ENCODE assay signal across 11 cellular contexts in genomic region chr14:95488376-95489162, GRCh38. TPM values are rescaled to one million over a fixed set of nuclear protein-coding genes. Genes with fewer than 3 reads are reported as not detected.
A peak's percentile ranks its signal among the peaks of the same experiment; 100 is the strongest.
DNase-seq lines count a peak whose midpoint lies in the region; ATAC-seq, FAIRE-seq and TF ChIP-seq lines count a peak whose summit lies in the region.
"Had no signal": no experiment of that assay in that cellular context is flagged by ENCODE, and none has a peak within 500 bp of the region (broad histone marks: within the 10 kb centered on the region; RNA-seq: fewer than 3 reads in every experiment).

No MANE protein-coding gene starts in this region.

- in situ Hi-C loops in G401 (cut with HindIII; ENCODE audit: low sequenced_read_pairs), result no loop called here

- H3K9me3 ChIP-seq in adrenal gland (replicated peaks in 1 of 3), result no peaks in the 10 kb centered on the region
- H3K9me3 ChIP-seq: upper lobe of left lung had no signal

- H3K27me3 ChIP-seq in adrenal gland, result no peaks in the 10 kb centered on the region
- H3K27me3 ChIP-seq: upper lobe of left lung had no signal

- H3K4me1 Mint-ChIP-seq in stimulated activated memory B cell treated with anti-CD40 and anti-IgM and Interleukin-4, amounts not matched to agents 10 μg/mL and 1 μg/mL and 100 μg/mL, for 72 hours, result peaks cover 78% of the 10 kb centered on the region
- peaks cover 15% of the 10 kb centered on the region for H3K4me1 Mint-ChIP-seq in WTC11

- TF ChIP-seq CTCF in adrenal gland (IDR thresholded peaks at IDR 0.05) (no peak), WTC11 (IDR thresholded peaks at IDR 0.05) (no peak)

- peak; percentile 35 for FAIRE-seq in GM18507 (lab: Jason Lieb, UNC)

- H3K4me3 Mint-ChIP-seq in stimulated activated memory B cell treated with anti-CD40 and anti-IgM and Interleukin-4, amounts not matched to agents 10 μg/mL and 1 μg/mL and 100 μg/mL, for 72 hours, result no peak overlapping the region
- no peak overlapping the region for H3K4me3 Mint-ChIP-seq in WTC11

- POLR2A ChIA-PET in WTC11 (lab: Charles Lee), result no interaction called here

- DNase-seq in GM18507 (ENCODE audit: extremely low spot score, insufficient read length, low read depth), result no peak
- peak in 1 of 7 donors; percentile 39 for DNase-seq in adrenal gland
- peak; percentile 39 to 51 for DNase-seq in hippocampal formation (lab: John Stamatoyannopoulos, UW)
- no peak for DNase-seq in WTC11 (ENCODE audit: low spot score)
- no peak for DNase-seq in G401 (ENCODE audit: low spot score)
- DNase-seq in erythroblast (lab: John Stamatoyannopoulos, UW), result no peak
- DNase-seq: DND-41, glutamatergic neuron, NCI-H2171 treated with DMSO at 0.1 percent for 48 hours, upper lobe of left lung had no signal

- H3K4me3 ChIP-seq in adrenal gland, result no peak overlapping the region
- H3K4me3 ChIP-seq: upper lobe of left lung had no signal

- no peak for TF ChIP-seq POLR2A in adrenal gland (IDR thresholded peaks at IDR 0.05)
- no peak for TF ChIP-seq POLR2A in erythroblast (IDR thresholded peaks at IDR 0.05; ENCODE audit: low read length)

- no peaks in the 10 kb centered on the region for H3K9me3 Mint-ChIP-seq in stimulated activated memory B cell treated with anti-CD40 and anti-IgM and Interleukin-4, amounts not matched to agents 10 μg/mL and 1 μg/mL and 100 μg/mL, for 72 hours
- H3K9me3 Mint-ChIP-seq in WTC11, result peaks cover 9% of the 10 kb centered on the region

- WGBS in adrenal gland, 4 donors, result 53 to 71% (median 65%) methylated on average over 6 of the region's 6 CpGs

- H3K27ac ChIP-seq in adrenal gland, result peak overlapping the region in 4 of 5 donors; percentile 25 to 65 (median 34)

- no peaks in the 10 kb centered on the region for H3K36me3 ChIP-seq in adrenal gland (replicated peaks in 1 of 2)
- H3K36me3 ChIP-seq: upper lobe of left lung had no signal

- H3K4me1 ChIP-seq in adrenal gland (replicated peaks in 1 of 2), result peaks cover 26 to 38% of the 10 kb centered on the region in 2 donors

- CTCF ChIA-PET in WTC11 (lab: Charles Lee), result no interaction called here

- ATAC-seq in stimulated activated memory B cell treated with anti-CD40 and anti-IgM and Interleukin-4, amounts not matched to agents 10 μg/mL and 1 μg/mL and 100 μg/mL, for 72 hours, result no peak
- ATAC-seq in WTC11, result no peak

- H3K36me3 Mint-ChIP-seq in stimulated activated memory B cell treated with anti-CD40 and anti-IgM and Interleukin-4, amounts not matched to agents 10 μg/mL and 1 μg/mL and 100 μg/mL, for 72 hours, result peaks cover 20% of the 10 kb centered on the region
- no peaks in the 10 kb centered on the region for H3K36me3 Mint-ChIP-seq in WTC11

- peak overlapping the region; percentile 75 for H3K27ac Mint-ChIP-seq in stimulated activated memory B cell treated with anti-CD40 and anti-IgM and Interleukin-4, amounts not matched to agents 10 μg/mL and 1 μg/mL and 100 μg/mL, for 72 hours
- no peak overlapping the region; the same call in 1 of the 2 replicates for H3K27ac Mint-ChIP-seq in WTC11

- H3K27me3 Mint-ChIP-seq in stimulated activated memory B cell treated with anti-CD40 and anti-IgM and Interleukin-4, amounts not matched to agents 10 μg/mL and 1 μg/mL and 100 μg/mL, for 72 hours, result no peaks in the 10 kb centered on the region
- H3K27me3 Mint-ChIP-seq in WTC11 (ENCODE audit: low read depth), result no peaks in the 10 kb centered on the region

- intact Hi-C loops in adrenal gland (cut with DNase I), result no loop called here

TF ChIP-seq in WTC11, 78 proteins besides CTCF, POLR2A, EP300 and RAD21:
- no peak for TF ChIP-seq CBFB (CRISPR knock-in tag; IDR thresholded peaks at IDR 0.05; ENCODE audit: low read depth)
- no peak for TF ChIP-seq SMAD4 (CRISPR knock-in tag; IDR thresholded peaks at IDR 0.05)
- TF ChIP-seq CREB1 (CRISPR knock-in tag; IDR thresholded peaks at IDR 0.05), result no peak
- TF ChIP-seq NR2C2 (CRISPR knock-in tag; IDR thresholded peaks at IDR 0.05), result no peak
- no peak for TF ChIP-seq TEAD4 (CRISPR knock-in tag; IDR thresholded peaks at IDR 0.05)
- TF ChIP-seq ZNF121 (CRISPR knock-in tag; IDR thresholded peaks at IDR 0.05), result no peak
- no peak for TF ChIP-seq ZNF396 (CRISPR knock-in tag; IDR thresholded peaks at IDR 0.05; ENCODE audit: borderline replicate concordance)
- no peak for TF ChIP-seq ETV6 (CRISPR knock-in tag; IDR thresholded peaks at IDR 0.05)
- TF ChIP-seq ZNF138 (CRISPR knock-in tag; conservative IDR thresholded peaks at IDR 0.05), result no peak
- no peak for TF ChIP-seq GTF2I (CRISPR knock-in tag; conservative IDR thresholded peaks at IDR 0.05)
- TF ChIP-seq, protein P1, sequence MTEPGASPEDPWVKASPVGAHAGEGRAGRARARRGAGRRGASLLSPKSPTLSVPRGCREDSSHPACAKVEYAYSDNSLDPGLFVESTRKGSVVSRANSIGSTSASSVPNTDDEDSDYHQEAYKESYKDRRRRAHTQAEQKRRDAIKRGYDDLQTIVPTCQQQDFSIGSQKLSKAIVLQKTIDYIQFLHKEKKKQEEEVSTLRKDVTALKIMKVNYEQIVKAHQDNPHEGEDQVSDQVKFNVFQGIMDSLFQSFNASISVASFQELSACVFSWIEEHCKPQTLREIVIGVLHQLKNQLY (CRISPR knock-in tag; IDR thresholded peaks at IDR 0.05), result no peak
- TF ChIP-seq, protein P2, sequence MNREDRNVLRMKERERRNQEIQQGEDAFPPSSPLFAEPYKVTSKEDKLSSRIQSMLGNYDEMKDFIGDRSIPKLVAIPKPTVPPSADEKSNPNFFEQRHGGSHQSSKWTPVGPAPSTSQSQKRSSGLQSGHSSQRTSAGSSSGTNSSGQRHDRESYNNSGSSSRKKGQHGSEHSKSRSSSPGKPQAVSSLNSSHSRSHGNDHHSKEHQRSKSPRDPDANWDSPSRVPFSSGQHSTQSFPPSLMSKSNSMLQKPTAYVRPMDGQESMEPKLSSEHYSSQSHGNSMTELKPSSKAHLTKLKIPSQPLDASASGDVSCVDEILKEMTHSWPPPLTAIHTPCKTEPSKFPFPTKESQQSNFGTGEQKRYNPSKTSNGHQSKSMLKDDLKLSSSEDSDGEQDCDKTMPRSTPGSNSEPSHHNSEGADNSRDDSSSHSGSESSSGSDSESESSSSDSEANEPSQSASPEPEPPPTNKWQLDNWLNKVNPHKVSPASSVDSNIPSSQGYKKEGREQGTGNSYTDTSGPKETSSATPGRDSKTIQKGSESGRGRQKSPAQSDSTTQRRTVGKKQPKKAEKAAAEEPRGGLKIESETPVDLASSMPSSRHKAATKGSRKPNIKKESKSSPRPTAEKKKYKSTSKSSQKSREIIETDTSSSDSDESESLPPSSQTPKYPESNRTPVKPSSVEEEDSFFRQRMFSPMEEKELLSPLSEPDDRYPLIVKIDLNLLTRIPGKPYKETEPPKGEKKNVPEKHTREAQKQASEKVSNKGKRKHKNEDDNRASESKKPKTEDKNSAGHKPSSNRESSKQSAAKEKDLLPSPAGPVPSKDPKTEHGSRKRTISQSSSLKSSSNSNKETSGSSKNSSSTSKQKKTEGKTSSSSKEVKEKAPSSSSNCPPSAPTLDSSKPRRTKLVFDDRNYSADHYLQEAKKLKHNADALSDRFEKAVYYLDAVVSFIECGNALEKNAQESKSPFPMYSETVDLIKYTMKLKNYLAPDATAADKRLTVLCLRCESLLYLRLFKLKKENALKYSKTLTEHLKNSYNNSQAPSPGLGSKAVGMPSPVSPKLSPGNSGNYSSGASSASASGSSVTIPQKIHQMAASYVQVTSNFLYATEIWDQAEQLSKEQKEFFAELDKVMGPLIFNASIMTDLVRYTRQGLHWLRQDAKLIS (CRISPR knock-in tag; IDR thresholded peaks at IDR 0.05; ENCODE audit: borderline replicate concordance), result no peak
- TF ChIP-seq GRHL2 (CRISPR knock-in tag; IDR thresholded peaks at IDR 0.05; ENCODE audit: insufficient replicate concordance, severe bottlenecking), result no peak
- no peak for TF ChIP-seq ZNF671 (CRISPR knock-in tag; IDR thresholded peaks at IDR 0.05)
TF ChIP-seq in WTC11: peak in this region for 0.

RNA-seq across cellular contexts. Expression of gene SYNE3, which starts 27.9 kb away (rescaled TPM):
- total RNA-seq in adrenal gland (10 to 100 TPM; 10.5 to 24.8 (median 14.4) TPM), WTC11 (2021) (0.21 to 0.34 TPM (median 0.24 TPM) in 3 replicates)
- 1 to 10 TPM; 2.5 to 6.2 (median 4.4) TPM for polyA plus RNA-seq in adrenal gland
- total RNA-seq in G401 (2014; rRNA removed; shearing (Covaris generic)), result 0.55 and 2.4 TPM in 2 replicates

RNA-seq across cellular contexts. Expression of gene GLRX5, which starts 46.3 kb away (rescaled TPM):
- total RNA-seq in adrenal gland (100 to 1,000 TPM in 1 of 8 donors, 10 to 100 TPM in 7; 45.3 to 128 (median 71.6) TPM), WTC11 (2021) (72.8 to 78.3 TPM (median 76.2 TPM) in 3 replicates)
- 100 to 1,000 TPM in 1 of 3 donors, 10 to 100 TPM in 2; 32.7 to 134 (median 57.6) TPM for polyA plus RNA-seq in adrenal gland
- total RNA-seq in G401 (2014; rRNA removed; shearing (Covaris generic)), result 104 and 105 TPM in 2 replicates

Comparison
In these comparisons a context has a peak if more than half of its experiments do, and no peak if none do; other contexts are left out.
1. DNase-seq: peak in hippocampal formation (2 of 2); none in GM18507 (single experiment), WTC11 (single experiment), G401 (single experiment) and erythroblast (0 of 2).